In genomic region chr16:10933865-10934264, GRCh38 we compare ENCODE assay signal across 1 cellular context.
TF ChIP-seq lines count a peak whose summit lies in the region.

No MANE protein-coding gene starts in this region.

TF ChIP-seq in HepG2, 621 proteins besides CTCF, POLR2A, EP300 and RAD21:
- TF ChIP-seq TCF7 (IDR thresholded peaks at IDR 0.05; ENCODE audit: low read depth) = no peak
- no peak for TF ChIP-seq HDAC2 (CRISPR knock-in tag; IDR thresholded peaks at IDR 0.05)
- no peak for TF ChIP-seq THYN1 (CRISPR knock-in tag; IDR thresholded peaks at IDR 0.05; ENCODE audit: borderline replicate concordance, low read depth)
- TF ChIP-seq ZNF644 (CRISPR knock-in tag; IDR thresholded peaks at IDR 0.05; ENCODE audit: low read depth) = no peak
- peak; percentile 13 for TF ChIP-seq ZNF883 (CRISPR knock-in tag; IDR thresholded peaks at IDR 0.05; ENCODE audit: not compliant biosample characterization)
- 0 out of 2 replicates have a peak, but pooled peaks have one; percentile 40 for TF ChIP-seq ZNF468 (CRISPR knock-in tag; IDR thresholded peaks at IDR 0.05)
- no peak for TF ChIP-seq ATF5 (CRISPR knock-in tag; IDR thresholded peaks at IDR 0.05; ENCODE audit: low read depth)
- TF ChIP-seq ZNF333 (CRISPR knock-in tag; IDR thresholded peaks at IDR 0.05; ENCODE audit: borderline replicate concordance) = 0 out of 2 replicates have a peak, but pooled peaks have one; percentile 62
- no peak for TF ChIP-seq ZBTB21 (CRISPR knock-in tag; IDR thresholded peaks at IDR 0.05)
